ENCODE assay signal across 1 cellular context in the genomic region with DNA sequence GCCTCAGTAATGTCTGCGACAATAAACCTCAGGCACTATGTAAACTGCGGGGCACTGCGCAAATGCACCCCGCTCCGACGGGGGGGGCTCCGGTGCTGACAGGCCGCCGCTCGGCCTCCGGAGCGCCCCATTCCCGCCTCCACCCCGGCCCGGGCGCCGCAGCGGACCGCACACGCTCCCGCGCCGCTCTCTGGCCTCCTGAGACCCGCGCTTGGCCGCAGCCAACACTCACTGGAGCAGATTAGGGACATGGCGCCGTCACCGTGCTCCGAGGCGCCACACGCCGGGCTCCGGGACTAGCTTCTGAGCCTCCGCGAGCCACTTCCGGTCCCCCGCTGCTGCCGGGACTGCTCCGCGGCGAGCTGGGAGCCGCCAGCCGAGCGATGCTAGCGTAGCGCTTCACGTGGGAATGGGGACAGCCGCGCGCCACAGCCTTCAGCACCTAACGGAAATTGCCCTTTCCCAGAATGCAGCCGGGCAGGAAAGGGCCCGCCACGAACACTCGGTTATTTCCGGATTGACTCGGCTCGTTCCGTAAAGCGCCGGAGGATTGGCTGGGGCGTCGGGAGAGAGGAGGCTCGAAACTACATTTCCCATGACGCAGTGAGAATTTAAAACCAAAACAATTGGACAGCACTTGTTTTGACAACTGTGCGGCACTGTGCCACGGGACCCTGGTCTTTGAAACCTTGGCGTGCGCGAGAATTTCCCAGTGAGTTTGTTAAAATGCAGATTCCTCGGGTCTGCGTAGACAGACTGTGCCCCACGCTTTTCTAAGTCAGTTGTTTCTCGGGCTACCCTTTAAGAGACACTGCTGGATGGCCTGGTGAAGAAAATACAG.
TF ChIP-seq lines count a peak whose summit lies in the region.

TSS of gene PRPF19 (minus strand) at position 454 of the 841 bp plus-strand sequence. CDS start at position 251, 203 bp downstream.

TF ChIP-seq in GM23338, 12 proteins besides CTCF, POLR2A, EP300 and RAD21 (continued from another document):
- TF ChIP-seq ETS1 (IDR thresholded peaks at IDR 0.05) (peak; percentile 91), POLR2AphosphoS5 (IDR thresholded peaks at IDR 0.05; ENCODE audit: low read depth) (peak; percentile 89)
- TF ChIP-seq, protein P1, sequence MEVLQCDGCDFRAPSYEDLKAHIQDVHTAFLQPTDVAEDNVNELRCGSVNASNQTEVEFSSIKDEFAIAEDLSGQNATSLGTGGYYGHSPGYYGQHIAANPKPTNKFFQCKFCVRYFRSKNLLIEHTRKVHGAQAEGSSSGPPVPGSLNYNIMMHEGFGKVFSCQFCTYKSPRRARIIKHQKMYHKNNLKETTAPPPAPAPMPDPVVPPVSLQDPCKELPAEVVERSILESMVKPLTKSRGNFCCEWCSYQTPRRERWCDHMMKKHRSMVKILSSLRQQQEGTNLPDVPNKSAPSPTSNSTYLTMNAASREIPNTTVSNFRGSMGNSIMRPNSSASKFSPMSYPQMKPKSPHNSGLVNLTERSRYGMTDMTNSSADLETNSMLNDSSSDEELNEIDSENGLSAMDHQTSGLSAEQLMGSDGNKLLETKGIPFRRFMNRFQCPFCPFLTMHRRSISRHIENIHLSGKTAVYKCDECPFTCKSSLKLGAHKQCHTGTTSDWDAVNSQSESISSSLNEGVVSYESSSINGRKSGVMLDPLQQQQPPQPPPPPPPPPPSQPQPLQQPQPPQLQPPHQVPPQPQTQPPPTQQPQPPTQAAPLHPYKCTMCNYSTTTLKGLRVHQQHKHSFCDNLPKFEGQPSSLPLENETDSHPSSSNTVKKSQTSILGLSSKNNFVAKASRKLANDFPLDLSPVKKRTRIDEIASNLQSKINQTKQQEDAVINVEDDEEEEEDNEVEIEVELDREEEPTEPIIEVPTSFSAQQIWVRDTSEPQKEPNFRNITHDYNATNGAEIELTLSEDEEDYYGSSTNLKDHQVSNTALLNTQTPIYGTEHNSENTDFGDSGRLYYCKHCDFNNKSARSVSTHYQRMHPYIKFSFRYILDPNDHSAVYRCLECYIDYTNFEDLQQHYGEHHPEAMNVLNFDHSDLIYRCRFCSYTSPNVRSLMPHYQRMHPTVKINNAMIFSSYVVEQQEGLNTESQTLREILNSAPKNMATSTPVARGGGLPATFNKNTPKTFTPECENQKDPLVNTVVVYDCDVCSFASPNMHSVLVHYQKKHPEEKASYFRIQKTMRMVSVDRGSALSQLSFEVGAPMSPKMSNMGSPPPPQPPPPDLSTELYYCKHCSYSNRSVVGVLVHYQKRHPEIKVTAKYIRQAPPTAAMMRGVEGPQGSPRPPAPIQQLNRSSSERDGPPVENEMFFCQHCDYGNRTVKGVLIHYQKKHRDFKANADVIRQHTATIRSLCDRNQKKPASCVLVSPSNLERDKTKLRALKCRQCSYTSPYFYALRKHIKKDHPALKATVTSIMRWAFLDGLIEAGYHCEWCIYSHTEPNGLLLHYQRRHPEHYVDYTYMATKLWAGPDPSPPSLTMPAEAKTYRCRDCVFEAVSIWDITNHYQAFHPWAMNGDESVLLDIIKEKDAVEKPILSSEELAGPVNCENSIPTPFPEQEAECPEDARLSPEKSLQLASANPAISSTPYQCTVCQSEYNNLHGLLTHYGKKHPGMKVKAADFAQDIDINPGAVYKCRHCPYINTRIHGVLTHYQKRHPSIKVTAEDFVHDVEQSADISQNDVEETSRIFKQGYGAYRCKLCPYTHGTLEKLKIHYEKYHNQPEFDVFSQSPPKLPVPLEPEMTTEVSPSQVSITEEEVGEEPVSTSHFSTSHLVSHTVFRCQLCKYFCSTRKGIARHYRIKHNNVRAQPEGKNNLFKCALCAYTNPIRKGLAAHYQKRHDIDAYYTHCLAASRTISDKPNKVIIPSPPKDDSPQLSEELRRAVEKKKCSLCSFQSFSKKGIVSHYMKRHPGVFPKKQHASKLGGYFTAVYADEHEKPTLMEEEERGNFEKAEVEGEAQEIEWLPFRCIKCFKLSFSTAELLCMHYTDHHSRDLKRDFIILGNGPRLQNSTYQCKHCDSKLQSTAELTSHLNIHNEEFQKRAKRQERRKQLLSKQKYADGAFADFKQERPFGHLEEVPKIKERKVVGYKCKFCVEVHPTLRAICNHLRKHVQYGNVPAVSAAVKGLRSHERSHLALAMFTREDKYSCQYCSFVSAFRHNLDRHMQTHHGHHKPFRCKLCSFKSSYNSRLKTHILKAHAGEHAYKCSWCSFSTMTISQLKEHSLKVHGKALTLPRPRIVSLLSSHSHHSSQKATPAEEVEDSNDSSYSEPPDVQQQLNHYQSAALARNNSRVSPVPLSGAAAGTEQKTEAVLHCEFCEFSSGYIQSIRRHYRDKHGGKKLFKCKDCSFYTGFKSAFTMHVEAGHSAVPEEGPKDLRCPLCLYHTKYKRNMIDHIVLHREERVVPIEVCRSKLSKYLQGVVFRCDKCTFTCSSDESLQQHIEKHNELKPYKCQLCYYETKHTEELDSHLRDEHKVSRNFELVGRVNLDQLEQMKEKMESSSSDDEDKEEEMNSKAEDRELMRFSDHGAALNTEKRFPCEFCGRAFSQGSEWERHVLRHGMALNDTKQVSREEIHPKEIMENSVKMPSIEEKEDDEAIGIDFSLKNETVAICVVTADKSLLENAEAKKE (CRISPR knock-in tag; IDR thresholded peaks at IDR 0.05), result no peak
